In the genomic region with DNA sequence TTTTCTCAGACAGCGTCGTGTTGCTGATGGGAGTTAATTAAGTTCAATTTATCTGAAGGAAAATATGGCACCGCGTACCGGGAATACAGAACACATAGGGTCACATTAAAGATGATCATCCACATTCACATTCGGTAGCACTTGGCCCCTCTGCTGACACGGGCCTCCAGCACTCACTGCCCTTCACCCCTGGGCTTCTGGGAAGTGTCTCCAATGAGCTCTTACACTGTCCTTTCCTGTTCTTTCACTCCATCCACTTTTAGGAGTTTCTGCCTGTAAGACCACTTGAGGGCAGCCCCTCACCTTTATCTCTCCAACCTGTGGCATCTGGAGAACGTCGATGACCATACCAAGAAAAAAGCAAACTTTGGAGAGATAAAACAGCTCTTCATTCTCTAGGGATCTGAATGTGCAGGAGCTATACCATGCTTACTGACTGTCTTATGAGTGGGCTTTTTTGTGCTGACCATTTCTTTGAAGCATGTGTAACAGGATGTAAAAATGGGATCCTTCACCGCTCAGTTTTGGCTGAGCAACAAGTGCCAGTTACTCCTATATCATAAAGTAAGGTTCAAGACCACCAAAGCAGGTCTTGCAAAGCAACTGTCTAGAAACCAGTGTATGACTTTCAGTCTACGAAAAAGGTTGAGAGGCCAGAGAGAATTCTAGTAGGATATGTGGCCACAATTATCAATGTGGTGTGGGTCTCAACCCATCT, we compare ENCODE assay signal across 7 cellular contexts. TPM values are rescaled to one million over a fixed set of nuclear protein-coding genes. Genes with fewer than 3 reads are reported as not detected.
DNase-seq lines count a peak whose midpoint lies in the region; ATAC-seq, FAIRE-seq and TF ChIP-seq lines count a peak whose summit lies in the region.

No MANE protein-coding gene starts in this region.

- no peak for DNase-seq in GM12891 (ENCODE audit: insufficient read length, low spot score)
- peak; percentile 27 for DNase-seq in colonic mucosa
- no peak for DNase-seq in naive thymus-derived CD8-positive, alpha-beta T cell
- DNase-seq in COR-L47 (lab: John Stamatoyannopoulos, UW): no peak
- DNase-seq in NCI-H187 (lab: John Stamatoyannopoulos, UW): no peak
- DNase-seq in 8988T: no peak

- intact Hi-C loops in colonic mucosa (cut with DNase I): no loop called here

- peak overlapping the region; percentile 89 to 99 (median 99) for H3K4me3 Mint-ChIP-seq in naive thymus-derived CD8-positive, alpha-beta T cell

- H3K9ac ChIP-seq in OCI-LY1 (ENCODE audit: low read length) (peak overlapping the region; percentile 77), colonic mucosa (ENCODE audit: low read depth in 2 of 2, low read length in 2 of 2) (peak overlapping the region; percentile 77 to 92)

- peaks cover 0 to 2% (median 0%) of the 10 kb centered on the region in 3 donors for H3K36me3 Mint-ChIP-seq in naive thymus-derived CD8-positive, alpha-beta T cell

- no peak for ATAC-seq in naive thymus-derived CD8-positive, alpha-beta T cell

- H3K9me3 ChIP-seq in OCI-LY1 (ENCODE audit: low read length) (no peaks in the 10 kb centered on the region), colonic mucosa (no peaks in the 10 kb centered on the region)

- no peaks in the 10 kb centered on the region for H3K79me2 ChIP-seq in OCI-LY1 (ENCODE audit: insufficient read depth, low read length)

- H3K9me3 Mint-ChIP-seq in naive thymus-derived CD8-positive, alpha-beta T cell: peaks cover 0 to 9% (median 0%) of the 10 kb centered on the region in 9 donors

- H3F3A ChIP-seq in OCI-LY1 (ENCODE audit: insufficient read depth, low read length): no peaks in the 10 kb centered on the region

- FAIRE-seq in GM12891 (lab: Jason Lieb, UNC): peak; percentile 40

- POLR2A ChIA-PET in naive thymus-derived CD8-positive, alpha-beta T cell (lab: Charles Lee): interaction anchor here (0.7 to 2.9 kb wide), 9 partner anchors 9 to 513 kb away, joined by 3 to 17 read pairs (median 5); partner anchors contain the start of genes GTF2H1, HPS5, SAAL1 and TSG101

- peaks cover 25 to 45% (median 34%) of the 10 kb centered on the region in 4 donors for H3K4me1 Mint-ChIP-seq in naive thymus-derived CD8-positive, alpha-beta T cell

- H2AFZ ChIP-seq in OCI-LY1 (ENCODE audit: low read length): peak overlapping the region; percentile 57; the same call in 1 of the 2 replicates

- no peaks in the 10 kb centered on the region for H3K27me3 Mint-ChIP-seq in naive thymus-derived CD8-positive, alpha-beta T cell

- H3K4me1 ChIP-seq in OCI-LY1 (ENCODE audit: insufficient read depth, low read length, severe bottlenecking): peaks cover 28% of the 10 kb centered on the region
- no peaks in the 10 kb centered on the region for H3K4me1 ChIP-seq in colonic mucosa

- H3K36me3 ChIP-seq in OCI-LY1 (ENCODE audit: insufficient read depth, low read length) (no peaks in the 10 kb centered on the region), colonic mucosa (no peaks in the 10 kb centered on the region)

- H3K4me3 ChIP-seq in OCI-LY1 (ENCODE audit: low read depth, low read length, poor library complexity, severe bottlenecking) (peak overlapping the region; percentile 78), colonic mucosa (peak overlapping the region; percentile 84)

- H3K27me3 ChIP-seq in OCI-LY1 (ENCODE audit: insufficient read depth, low read length) (no peaks in the 10 kb centered on the region), colonic mucosa (no peaks in the 10 kb centered on the region)

- TF ChIP-seq POLR2A in GM12891 (IDR thresholded peaks at IDR 0.05; ENCODE audit: low read depth, low read length): no peak

- H3K27ac ChIP-seq in OCI-LY1 (ENCODE audit: low read depth, low read length, poor library complexity, severe bottlenecking) (peak overlapping the region; percentile 56), colonic mucosa (peak overlapping the region; percentile 84)

- H3K27ac Mint-ChIP-seq in naive thymus-derived CD8-positive, alpha-beta T cell: peak overlapping the region; percentile 94 to 100 (median 98)

- no peaks in the 10 kb centered on the region for H4K20me1 ChIP-seq in OCI-LY1 (ENCODE audit: insufficient read depth, low read length)

- H3K9me2 ChIP-seq in OCI-LY1 (ENCODE audit: low read depth, low read length): no peaks in the 10 kb centered on the region

- peak; percentile 19; the same call in 1 of the 2 replicates for TF ChIP-seq CTCF in OCI-LY1 (IDR thresholded peaks at IDR 0.05; ENCODE audit: low read length)
- no peak for TF ChIP-seq CTCF in colonic mucosa (IDR thresholded peaks at IDR 0.05)

- H3K4me2 ChIP-seq in OCI-LY1 (ENCODE audit: low read length): peak overlapping the region; percentile 91

TF ChIP-seq in GM12891, 5 proteins besides CTCF, POLR2A, EP300 and RAD21:
- TF ChIP-seq POLR2AphosphoS5 (IDR thresholded peaks at IDR 0.05; ENCODE audit: low read depth, low read length): no peak
- TF ChIP-seq POU2F2 (IDR thresholded peaks at IDR 0.05; ENCODE audit: low read depth, low read length): no peak
- TF ChIP-seq TAF1 (IDR thresholded peaks at IDR 0.05; ENCODE audit: low read depth, low read length): no peak
- no peak for TF ChIP-seq PAX5 (IDR thresholded peaks at IDR 0.05; ENCODE audit: insufficient read depth, low read length, severe bottlenecking)
- TF ChIP-seq SPI1 (IDR thresholded peaks at IDR 0.05; ENCODE audit: low read depth, low read length): no peak

RNA-seq across cellular contexts. Expression of gene SERGEF, which starts 1.1 kb away (rescaled TPM):
- polyA plus RNA-seq in GM12891 (2012; ENCODE audit: low read depth, missing spikeins): 29.8 TPM
- total RNA-seq in colonic mucosa: 10 to 100 TPM; 23.2 to 36.2 TPM
- 10 to 100 TPM; 46.5 to 54.5 TPM for total RNA-seq in naive thymus-derived CD8-positive, alpha-beta T cell
- polyA plus RNA-seq in naive thymus-derived CD8-positive, alpha-beta T cell: 10 to 100 TPM; 61.8 to 70.3 (median 69.3) TPM

RNA-seq across cellular contexts. Expression of gene TPH1, which starts 32.1 kb away (rescaled TPM):
- polyA plus RNA-seq in GM12891 (2012; ENCODE audit: low read depth, missing spikeins): 0.05 TPM
- total RNA-seq in colonic mucosa: 10 to 100 TPM in 1 of 2 donors, 1 to 10 TPM in 1; 6.7 to 12.4 TPM
- under 1 TPM; 0.52 to 0.74 TPM for total RNA-seq in naive thymus-derived CD8-positive, alpha-beta T cell
- polyA plus RNA-seq in naive thymus-derived CD8-positive, alpha-beta T cell: under 1 TPM in 1 of 3 donors, not detected in 2; 0.05 TPM

Comparison
In these comparisons a context has a peak if more than half of its experiments do, and no peak if none do; other contexts are left out.
1. RNA of gene TPH1, which starts 32.1 kb away (total RNA-seq): 6.7 to 12.4 TPM in colonic mucosa; 0.52 to 0.74 TPM in naive thymus-derived CD8-positive, alpha-beta T cell; every median in the first group is over 4 times any median in the second.